Comparison of ENCODE assay signal across 23 cellular contexts in genomic region chr4:169826634-169827187, GRCh38.
"Had no signal": no experiment of that assay in that cellular context is flagged by ENCODE, and none has a peak within 500 bp of the region (broad histone marks: within the 10 kb centered on the region; RNA-seq: fewer than 3 reads in every experiment).

No MANE protein-coding gene starts in this region.

- H3K27me3 ChIP-seq: gastrocnemius medialis, left lung had no signal

- H3K4me1 ChIP-seq: esophagus muscularis mucosa, gastrocnemius medialis, left lung, parathyroid adenoma, prostate gland, stomach had no signal

- ATAC-seq: gastrocnemius medialis, left lung, sciatic nerve had no signal

- H3K27ac ChIP-seq: epithelial cell of prostate, esophagus muscularis mucosa, gastrocnemius medialis, left lung, parathyroid adenoma, prostate gland, skin epidermis, stomach, thoracic aorta had no signal

- H3K9me3 ChIP-seq: esophagus muscularis mucosa, gastrocnemius medialis, left lung, prostate gland, stomach, thoracic aorta had no signal

- H3K36me3 ChIP-seq: esophagus muscularis mucosa, gastrocnemius medialis, left lung, prostate gland, stomach, thoracic aorta had no signal

- DNase-seq: effector memory CD4-positive, alpha-beta T cell; gastrocnemius medialis; immature natural killer cell; left lung; mesenchymal stem cell; midbrain; naive B cell; nephron progenitor cell; retina; stimulated activated CD4-positive, alpha-beta T cell treated with anti-CD3 and anti-CD28 coated beads, Interleukin-2, amount 100 ng/mL, for 24 hours; stimulated activated CD4-positive, alpha-beta T cell treated with anti-CD3 and anti-CD28 coated beads, Interleukin-4, amount 100 ng/mL, for 4 hours; stimulated activated naive CD4-positive, alpha-beta T cell; stomach; substantia nigra; trophoblast cell had no signal

- H3K4me3 ChIP-seq: esophagus muscularis mucosa, gastrocnemius medialis, left lung, lung, prostate gland, skin epidermis, stomach, thoracic aorta had no signal
